In genomic region chr2:10407841-10408648, GRCh38 we compare ENCODE assay signal across 8 cellular contexts.
DNase-seq lines count a peak whose midpoint lies in the region; FAIRE-seq and TF ChIP-seq lines count a peak whose summit lies in the region.

No MANE protein-coding gene starts in this region.

- no peaks in the 10 kb centered on the region for H3K27me3 ChIP-seq in HL-60 (ENCODE audit: insufficient read depth, poor library complexity, severe bottlenecking)

- no peak overlapping the region for H3K4me3 ChIP-seq in HL-60 (replicated peaks; ENCODE audit: insufficient read depth, low read length)

- peak overlapping the region; percentile 75 for H3K27ac ChIP-seq in HL-60 (replicated peaks)

- DNase-seq in AG08396 (ENCODE audit: low spot score), result peak; percentile 63
- DNase-seq in GM19239 (ENCODE audit: insufficient read length, low spot score), result peak; percentile 64
- DNase-seq in HL-60 (ENCODE audit: low read depth in 1 of 2, low spot score in 1 of 2), result peak; percentile 95 to 97
- DNase-seq in T-helper 1 cell, result peak in 3 of 5 donors; percentile 21 to 75 (median 37)
- DNase-seq in astrocyte of the hippocampus (ENCODE audit: low read depth, low spot score), result peak; percentile 74
- peak; percentile 85 for DNase-seq in kidney glomerular epithelial cell (lab: John Stamatoyannopoulos, UW)
- DNase-seq in stimulated activated CD8-positive, alpha-beta memory T cell treated with anti-CD3 and anti-CD28 coated beads, Interleukin-2, amount 100 ng/mL, for 48 hours (ENCODE audit: low read depth in 2 of 2), result peak; percentile 47 to 57
- no peak for DNase-seq in NCI-H2081 treated with DMSO at 0.1 percent for 48 hours (lab: John Stamatoyannopoulos, UW)

- TF ChIP-seq CTCF in HL-60 (IDR thresholded peaks at IDR 0.05; ENCODE audit: insufficient read depth, low read length), result no peak

- peak; percentile 87 for FAIRE-seq in GM19239 (lab: Jason Lieb, UNC)
